ENCODE assay signal across 12 cellular contexts in genomic region chr9:112774006-112774996, GRCh38. TPM values are rescaled to one million over a fixed set of nuclear protein-coding genes. Genes with fewer than 3 reads are reported as not detected.
DNase-seq lines count a peak whose midpoint lies in the region; ATAC-seq, FAIRE-seq and TF ChIP-seq lines count a peak whose summit lies in the region.
"Had no signal": no experiment of that assay in that cellular context is flagged by ENCODE, and none has a peak within 500 bp of the region (broad histone marks: within the 10 kb centered on the region; RNA-seq: fewer than 3 reads in every experiment).

No MANE protein-coding gene starts in this region.

- H4K20me1 ChIP-seq in fibroblast of lung (ENCODE audit: control insufficient read depth, extremely low read depth, insufficient read depth, low read length): no peaks in the 10 kb centered on the region

- H3K79me2 ChIP-seq in fibroblast of lung (ENCODE audit: control insufficient read depth, insufficient read depth, low read length): no peaks in the 10 kb centered on the region

- DNase-seq in GM12864 (ENCODE audit: low read depth) (no peak), fibroblast of lung (ENCODE audit: low read depth in 2 of 2) (peak; percentile 31 to 65), NCI-H69 (lab: John Stamatoyannopoulos, UW) (no peak), iPS-NIHi7 (ENCODE audit: extremely low spot score) (no peak), urothelium cell line (ENCODE audit: low spot score) (no peak)
- DNase-seq in stimulated activated CD4-positive, alpha-beta T cell treated with anti-CD3 and anti-CD28 coated beads, Interleukin-4, amount 100 ng/mL, for 4 hours: no peak
- DNase-seq: CD4-positive, alpha-beta T cell; GOT3 had no signal

- H3K36me3 ChIP-seq in fibroblast of lung (ENCODE audit: control insufficient read depth, insufficient read depth, low read length): no peaks in the 10 kb centered on the region
- H3K36me3 ChIP-seq: neural progenitor cell had no signal

- no peaks in the 10 kb centered on the region for H3K9me3 ChIP-seq in fibroblast of lung (ENCODE audit: control insufficient read depth, insufficient read depth, low read depth, low read length)

- H2AFZ ChIP-seq in fibroblast of lung (ENCODE audit: low read length): no peak overlapping the region
- H2AFZ ChIP-seq: neural progenitor cell had no signal

- H3K9ac ChIP-seq in fibroblast of lung (ENCODE audit: insufficient read depth, low read length): no peak overlapping the region
- H3K9ac ChIP-seq: neural progenitor cell had no signal

- TF ChIP-seq CTCF in GM12864 (IDR thresholded peaks at IDR 0.05; ENCODE audit: low read depth, low read length, missing control alignments) (no peak), fibroblast of lung (conservative IDR thresholded peaks at IDR 0.05 in 1 of 2, IDR thresholded peaks at IDR 0.05 in 1 of 2; ENCODE audit: low read depth in 1 of 2, low read length in 2 of 2) (no peak)

- FAIRE-seq in urothelium cell line (lab: Jason Lieb, UNC): no peak
- FAIRE-seq: islet of Langerhans had no signal

- no peaks in the 10 kb centered on the region for H3K27me3 ChIP-seq in fibroblast of lung (ENCODE audit: control insufficient read depth, insufficient read depth, low read length)
- H3K27me3 ChIP-seq: neural progenitor cell had no signal

- peak; percentile 44 for ATAC-seq in GM21423 (IDR thresholded peaks at IDR 0.05; ENCODE audit: unreplicated experiment)
- peak; percentile 43 for ATAC-seq in HG03280 (IDR thresholded peaks at IDR 0.05; ENCODE audit: unreplicated experiment)

- H3K4me3 ChIP-seq in GM12864 (ENCODE audit: low read depth, low read length): peak overlapping the region; percentile 9; the same call in 1 of the 2 replicates
- H3K4me3 ChIP-seq in fibroblast of lung (replicated peaks in 1 of 4; ENCODE audit: control extremely low read depth in 1 of 4, insufficient read depth in 1 of 4, low read depth in 3 of 4, low read length in 4 of 4): no peak overlapping the region
- H3K4me3 ChIP-seq: neural progenitor cell had no signal

- no peak overlapping the region for H3K27ac ChIP-seq in fibroblast of lung (ENCODE audit: insufficient read depth, low read length)
- H3K27ac ChIP-seq: neural progenitor cell had no signal

- H3K4me2 ChIP-seq in fibroblast of lung (ENCODE audit: extremely low read depth, insufficient read depth, low read length): no peak overlapping the region
- H3K4me2 ChIP-seq: neural progenitor cell had no signal

- no peaks in the 10 kb centered on the region for H3K4me1 ChIP-seq in fibroblast of lung (ENCODE audit: control insufficient read depth, extremely low read depth, insufficient read depth, low read length)

RNA-seq across cellular contexts. Expression of gene SNX30, which starts 23.7 kb away (rescaled TPM):
- total RNA-seq in fibroblast of lung: 20.3 and 20.6 TPM in 2 replicates
- 7.9 and 10.8 TPM in 2 replicates for polyA plus RNA-seq in fibroblast of lung
- 7.2 and 8.3 TPM in 2 replicates for polyA plus RNA-seq in fibroblast of lung (2012)
- 7.1 and 8.4 TPM in 2 replicates for polyA minus RNA-seq in fibroblast of lung (ENCODE audit: low replicate concordance)

RNA-seq across cellular contexts. Expression of gene INIP, which starts 56.4 kb away (rescaled TPM):
- total RNA-seq in fibroblast of lung: 14.4 and 14.9 TPM in 2 replicates
- polyA plus RNA-seq in fibroblast of lung: 24.1 and 26.9 TPM in 2 replicates
- polyA plus RNA-seq in fibroblast of lung (2012): 15.9 and 16.2 TPM in 2 replicates
- polyA minus RNA-seq in fibroblast of lung (ENCODE audit: low replicate concordance): 4.4 and 14.2 TPM in 2 replicates

Comparison
In these comparisons a context has a peak if more than half of its experiments do, and no peak if none do; other contexts are left out.
1. DNase-seq: peak in fibroblast of lung (2 of 2); none in GM12864 (single experiment), NCI-H69 (single experiment), stimulated activated CD4-positive, alpha-beta T cell treated with anti-CD3 and anti-CD28 coated beads, Interleukin-4, amount 100 ng/mL, for 4 hours (0 of 2), iPS-NIHi7 (single experiment) and urothelium cell line (single experiment).